In genomic region chr2:209563453-209563852, GRCh38 we compare ENCODE assay signal across 7 cellular contexts.
"Had no signal": no experiment of that assay in that cellular context is flagged by ENCODE, and none has a peak within 500 bp of the region (broad histone marks: within the 10 kb centered on the region; RNA-seq: fewer than 3 reads in every experiment).

No MANE protein-coding gene starts in this region.

- H3K4me3 Mint-ChIP-seq: H9, IgD-negative memory B cell had no signal

- H3K27me3 Mint-ChIP-seq: IgD-negative memory B cell had no signal

- ATAC-seq: HepG2 had no signal

- H3K27ac ChIP-seq: GM23248, HL-60 had no signal

- DNase-seq: GM23248, H9, HCEC 1CT, KBM-7 had no signal

- H3K27ac Mint-ChIP-seq: H9, IgD-negative memory B cell had no signal

- H3K9me3 Mint-ChIP-seq: H9 had no signal

- H3K4me3 ChIP-seq: GM23248 had no signal
